ENCODE assay signal across 10 cellular contexts in the genomic region with DNA sequence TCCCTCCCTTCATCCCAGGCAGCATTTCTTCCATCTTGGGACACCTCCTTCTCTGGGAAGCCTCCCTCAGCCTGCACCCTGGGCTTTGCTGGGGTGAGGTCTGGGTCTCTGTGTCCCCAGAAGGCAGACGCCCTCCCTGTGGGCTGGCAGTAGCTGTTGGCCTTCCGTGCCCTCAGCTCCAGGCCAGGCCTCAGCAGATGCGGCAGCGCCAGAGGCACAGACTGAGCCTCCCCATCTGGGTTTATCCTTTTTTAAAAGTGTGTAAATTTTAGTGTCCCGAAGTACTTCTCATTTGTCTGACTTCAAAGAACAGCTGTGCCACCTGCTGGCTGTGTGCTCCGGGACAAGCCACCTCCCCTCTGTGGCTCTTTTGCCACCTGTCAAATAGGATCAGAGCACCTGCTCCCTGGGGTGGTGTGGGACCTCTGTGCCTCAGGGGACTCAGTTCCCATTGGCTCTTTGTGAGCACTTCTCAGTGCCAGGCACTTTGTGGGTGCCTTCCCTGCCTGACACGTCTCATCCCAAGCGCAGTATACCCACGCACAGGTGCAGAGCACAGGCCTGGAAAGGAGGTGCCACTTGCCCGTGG. TPM values are rescaled to one million over a fixed set of nuclear protein-coding genes. Genes with fewer than 3 reads are reported as not detected.
DNase-seq lines count a peak whose midpoint lies in the region; ATAC-seq, FAIRE-seq and TF ChIP-seq lines count a peak whose summit lies in the region.
"Had no signal": no experiment of that assay in that cellular context is flagged by ENCODE, and none has a peak within 500 bp of the region (broad histone marks: within the 10 kb centered on the region; RNA-seq: fewer than 3 reads in every experiment).

No MANE protein-coding gene starts in this region.

- intact Hi-C loops in spleen (cut with DNase I; ENCODE audit: low total_unique reads), result loop anchor here (10.0 kb wide), 2 partner anchors 79 to 189 kb away; no protein-coding TSS in a partner anchor

- peaks cover 0 to 52% (median 0%) of the 10 kb centered on the region in 11 experiments; a peak in 10 of 22 replicates for H4K20me1 ChIP-seq in BLaER1 treated with 17β-estradiol and CSF1 and Interleukin-3, amounts not matched to agents 10 nM and 100 nM

- ATAC-seq in activated CD4-positive, CD25-positive, alpha-beta regulatory T cell treated with anti-CD3 and anti-CD28 coated beads, Interleukin-2, amount 50 U/mL, for 24 hours, result no peak

- H3K27me3 ChIP-seq in BLaER1 treated with 17β-estradiol and CSF1 and Interleukin-3, amounts not matched to agents 10 nM and 100 nM, result peaks cover 40 to 49% (median 44%) of the 10 kb centered on the region in 11 experiments
- H3K27me3 ChIP-seq in spleen (replicated peaks in 1 of 7), result peaks cover 6 to 69% (median 33%) of the 10 kb centered on the region in 7 donors
- H3K27me3 ChIP-seq: SJSA1 had no signal

- no peak overlapping the region; a peak in 1 of 20 replicates for H3K4me3 ChIP-seq in BLaER1 treated with 17β-estradiol and CSF1 and Interleukin-3, amounts not matched to agents 10 nM and 100 nM
- no peak overlapping the region for H3K4me3 ChIP-seq in spleen
- H3K4me3 ChIP-seq: SJSA1 had no signal

- WGBS in spleen, 5 donors, result 34 to 56% (median 52%) methylated on average over 9 to 10 of the region's 10 CpGs

- H3K27ac Mint-ChIP-seq in brain, result peak overlapping the region in 3 of 5 experiments; percentile 44 to 75 (median 46)

- H3K4me1 Mint-ChIP-seq in brain, result peaks cover 29% of the 10 kb centered on the region

- H3K4me1 ChIP-seq in BLaER1 treated with 17β-estradiol and CSF1 and Interleukin-3, amounts not matched to agents 10 nM and 100 nM, result peaks cover 43 to 70% (median 60%) of the 10 kb centered on the region in 10 experiments
- peaks cover 12 to 69% (median 53%) of the 10 kb centered on the region in 6 donors for H3K4me1 ChIP-seq in spleen

- peaks cover 0 to 3% (median 0%) of the 10 kb centered on the region in 5 experiments for H3K9me3 Mint-ChIP-seq in brain
- H3K9me3 Mint-ChIP-seq: activated T-cell treated with anti-CD3 and anti-CD28 coated beads, Interleukin-2, amount 50 U/mL, for 4 hours had no signal

- no peak overlapping the region for H3K27ac ChIP-seq in BLaER1 treated with 17β-estradiol and CSF1 and Interleukin-3, amounts not matched to agents 10 nM and 100 nM
- H3K27ac ChIP-seq in spleen, result peak overlapping the region in 1 of 8 donors; percentile 40
- H3K27ac ChIP-seq: SJSA1 had no signal

- H3K27me3 Mint-ChIP-seq in brain, result peaks cover 20% of the 10 kb centered on the region

- H3K36me3 ChIP-seq in BLaER1 treated with 17β-estradiol and CSF1 and Interleukin-3, amounts not matched to agents 10 nM and 100 nM, result no peaks in the 10 kb centered on the region
- no peaks in the 10 kb centered on the region for H3K36me3 ChIP-seq in spleen
- H3K36me3 ChIP-seq: SJSA1 had no signal

- H3K4me2 ChIP-seq in BLaER1 treated with 17β-estradiol and CSF1 and Interleukin-3, amounts not matched to agents 10 nM and 100 nM, result peak overlapping the region; percentile 41 to 87 (median 69); a peak in 19 of 22 replicates

- no peaks in the 10 kb centered on the region for H3K36me3 Mint-ChIP-seq in brain

- TF ChIP-seq POLR2A in GM12892 (IDR thresholded peaks at IDR 0.05; ENCODE audit: low read depth, low read length) (no peak), spleen (IDR thresholded peaks at IDR 0.05) (no peak)

- H3K9ac ChIP-seq in BLaER1 treated with 17β-estradiol and CSF1 and Interleukin-3, amounts not matched to agents 10 nM and 100 nM, result peak overlapping the region in 2 of 11 experiments; percentile 29 to 31; a peak in 2 of 22 replicates

- H3K4me3 Mint-ChIP-seq in brain, result no peak overlapping the region
- H3K4me3 Mint-ChIP-seq: activated T-cell treated with anti-CD3 and anti-CD28 coated beads, Interleukin-2, amount 50 U/mL, for 4 hours had no signal

- FAIRE-seq in GM12892 (lab: Jason Lieb, UNC), result peak; percentile 86

- DNase-seq in GM12892 (ENCODE audit: insufficient read length) (no peak), NCI-H345 (lab: John Stamatoyannopoulos, UW) (peak; percentile 73), spleen (no peak), cerebellar cortex (ENCODE audit: low spot score) (no peak)
- no peak for DNase-seq in effector CD4-positive, alpha-beta T cell

- no peaks in the 10 kb centered on the region for H3K9me3 ChIP-seq in BLaER1 treated with 17β-estradiol and CSF1 and Interleukin-3, amounts not matched to agents 10 nM and 100 nM (replicated peaks in 1 of 11)
- H3K9me3 ChIP-seq in spleen, result no peaks in the 10 kb centered on the region
- H3K9me3 ChIP-seq: SJSA1 had no signal

- TF ChIP-seq CTCF in brain (conservative IDR thresholded peaks at IDR 0.05), result no peak
- TF ChIP-seq CTCF in spleen (IDR thresholded peaks at IDR 0.05 in 8 of 11, conservative IDR thresholded peaks at IDR 0.05 in 3 of 11), result peak in 2 of 11 experiments; percentile 6 to 37

RNA-seq across cellular contexts. Expression of a gene that starts 11.1 kb away (rescaled TPM):
- polyA plus RNA-seq in GM12892 (2012; ENCODE audit: missing spikeins), result not detected
- polyA plus RNA-seq in brain (ENCODE audit: insufficient read depth, low read depth, low replicate concordance), result not detected
- total RNA-seq in spleen, result 10 to 100 TPM in 4 of 7 donors, 1 to 10 TPM in 3; 2.0 to 30.0 (median 10.5) TPM
- 10 to 100 TPM; 18.5 to 39.2 (median 25.4) TPM for polyA plus RNA-seq in spleen
- total RNA-seq: activated T-cell treated with anti-CD3 and anti-CD28 coated beads, Interleukin-2, amount 50 U/mL, for 4 hours had no signal

RNA-seq across cellular contexts. Expression of a gene that starts 17.6 kb away (rescaled TPM):
- polyA plus RNA-seq in GM12892 (2012; ENCODE audit: missing spikeins), result 71.3 TPM
- polyA plus RNA-seq in brain (ENCODE audit: insufficient read depth, low read depth, low replicate concordance) (19.6 TPM), spleen (100 to 1,000 TPM in 2 of 3 donors, 10 to 100 TPM in 1; 90.2 to 410 (median 391) TPM)
- 100 to 1,000 TPM; 147 to 297 (median 261) TPM for total RNA-seq in spleen

RNA-seq across cellular contexts. Expression of a gene that starts 21.7 kb away (rescaled TPM):
- polyA plus RNA-seq in GM12892 (2012; ENCODE audit: missing spikeins), result not detected
- polyA plus RNA-seq in brain (ENCODE audit: insufficient read depth, low read depth, low replicate concordance) (not detected), spleen (under 1 TPM in 2 of 3 donors, not detected in 1; 0.52 to 0.55 TPM)
- total RNA-seq in spleen, result not detected
- total RNA-seq: activated T-cell treated with anti-CD3 and anti-CD28 coated beads, Interleukin-2, amount 50 U/mL, for 4 hours had no signal

RNA-seq across cellular contexts. Expression of a gene that starts 48.3 kb away (rescaled TPM):
- 9.6 TPM for polyA plus RNA-seq in GM12892 (2012; ENCODE audit: missing spikeins)
- polyA plus RNA-seq in brain (ENCODE audit: insufficient read depth, low read depth, low replicate concordance) (82.7 TPM), spleen (10 to 100 TPM in 2 of 3 donors, 1 to 10 TPM in 1; 6.4 to 22.6 (median 10.1) TPM)
- total RNA-seq in spleen, result 10 to 100 TPM; 40.2 to 94.5 (median 79.6) TPM

Comparison
In these comparisons a context has a peak if more than half of its experiments do, and no peak if none do; other contexts are left out.
1. RNA of a gene that starts 11.1 kb away (polyA plus RNA-seq): 18.5 to 39.2 TPM in spleen; not detected in brain (single experiment); every median in the first group is over 10 times any median in the second.